In genomic region chr1:230825804-230826160, GRCh38 we compare ENCODE assay signal across 13 cellular contexts. TPM values are rescaled to one million over a fixed set of nuclear protein-coding genes. Genes with fewer than 3 reads are reported as not detected.
A peak's percentile ranks its signal among the peaks of the same experiment; 100 is the strongest.
DNase-seq lines count a peak whose midpoint lies in the region; ATAC-seq and TF ChIP-seq lines count a peak whose summit lies in the region.
"Had no signal": no experiment of that assay in that cellular context is flagged by ENCODE, and none has a peak within 500 bp of the region (broad histone marks: within the 10 kb centered on the region; RNA-seq: fewer than 3 reads in every experiment).

No MANE protein-coding gene starts in this region.

- peaks cover under 1% of the 10 kb centered on the region for H3K9me3 Mint-ChIP-seq in neural progenitor cell

- ATAC-seq in GM19455 (IDR thresholded peaks at IDR 0.05; ENCODE audit: unreplicated experiment) = no peak

- no peak for TF ChIP-seq CTCF in breast epithelium (IDR thresholded peaks at IDR 0.05)
- no peak for TF ChIP-seq CTCF in mammary epithelial cell (conservative IDR thresholded peaks at IDR 0.05 in 1 of 2, IDR thresholded peaks at IDR 0.05 in 1 of 2; ENCODE audit: extremely low read depth in 1 of 2, insufficient read depth in 1 of 2, low read depth in 1 of 2, low read length in 2 of 2)
- TF ChIP-seq CTCF in neural progenitor cell (IDR thresholded peaks at IDR 0.05) = no peak
- TF ChIP-seq CTCF in ovary (IDR thresholded peaks at IDR 0.05) = no peak

- H3K36me3 ChIP-seq in breast epithelium (no peaks in the 10 kb centered on the region), mammary epithelial cell (ENCODE audit: insufficient read depth, low read length) (no peaks in the 10 kb centered on the region), neural progenitor cell (no peaks in the 10 kb centered on the region), ovary (no peaks in the 10 kb centered on the region)
- H3K36me3 ChIP-seq: Peyer's patch had no signal

- 83% methylated on average over 3 of the region's 3 CpGs for WGBS in mammary epithelial cell (ENCODE audit: low coverage, missing lambda C conversion rate)
- 67 to 83% (median 78%) methylated on average over 3 of the region's 3 CpGs for WGBS in ovary, 3 donors

- CTCF ChIA-PET in mammary epithelial cell (lab: Charles Lee; ENCODE audit: low non-redundant PET) = no interaction called here

- no peaks in the 10 kb centered on the region for H3K9me3 ChIP-seq in breast epithelium
- no peaks in the 10 kb centered on the region for H3K9me3 ChIP-seq in mammary epithelial cell (replicated peaks; ENCODE audit: insufficient read depth, low read length)
- no peaks in the 10 kb centered on the region for H3K9me3 ChIP-seq in neural progenitor cell (ENCODE audit: low read depth)
- H3K9me3 ChIP-seq in ovary = no peaks in the 10 kb centered on the region
- H3K9me3 ChIP-seq: Peyer's patch, testis had no signal

- H3K4me3 ChIP-seq in breast epithelium (no peak overlapping the region), mammary epithelial cell (replicated peaks in 1 of 3; ENCODE audit: insufficient read depth in 1 of 3, low read depth in 2 of 3, low read length in 3 of 3) (no peak overlapping the region), neural progenitor cell (no peak overlapping the region), ovary (no peak overlapping the region)
- H3K4me3 ChIP-seq: Peyer's patch, testis had no signal

- H3K27me3 ChIP-seq in breast epithelium = no peaks in the 10 kb centered on the region
- no peaks in the 10 kb centered on the region for H3K27me3 ChIP-seq in mammary epithelial cell (ENCODE audit: insufficient read depth, low read length)
- H3K27me3 ChIP-seq in neural progenitor cell = no peaks in the 10 kb centered on the region
- no peaks in the 10 kb centered on the region for H3K27me3 ChIP-seq in ovary
- H3K27me3 ChIP-seq: Peyer's patch, testis had no signal

- H2AFZ ChIP-seq in mammary epithelial cell (ENCODE audit: low read depth, low read length) (no peak overlapping the region), neural progenitor cell (replicated peaks) (no peak overlapping the region)

- H3K9ac ChIP-seq in mammary epithelial cell (ENCODE audit: insufficient read depth, low read length) (no peak overlapping the region), neural progenitor cell (no peak overlapping the region)

- intact Hi-C loops in breast epithelium (cut with DNase I; ENCODE audit: low total_unique reads) = no loop called here
- intact Hi-C loops in mammary epithelial cell (cut with micrococcal nuclease) = no loop called here
- intact Hi-C loops in ovary (cut with DNase I) = no loop called here

- dilution Hi-C loops in mammary epithelial cell (cut with HindIII; ENCODE audit: low sequenced_read_pairs) = no loop called here

- no TSS peak for BruUV-seq in mammary epithelial cell (replicated peaks; lab: Mats Ljungman, UMichigan)

- H3K79me2 ChIP-seq in mammary epithelial cell (ENCODE audit: insufficient read depth, low read length) = no peaks in the 10 kb centered on the region
- H3K79me2 ChIP-seq in neural progenitor cell (ENCODE audit: low read depth) = no peaks in the 10 kb centered on the region

- in situ Hi-C loops in mammary epithelial cell (cut with MboI; ENCODE audit: low sequenced_read_pairs in 2 of 2) (no loop called here), KBM-7 (cut with MboI; ENCODE audit: low pct_unique_long_range_greater_than_20kb, low sequenced_read_pairs) (no loop called here)

- DNase-seq in breast epithelium (ENCODE audit: low spot score in 2 of 2) = no peak
- DNase-seq in mammary epithelial cell = no peak
- DNase-seq in fibroblast of peridontal ligament (ENCODE audit: extremely low read depth) = peak; percentile 75
- DNase-seq in neural progenitor cell (ENCODE audit: low spot score) = no peak
- no peak for DNase-seq in HUDEP-2 (lab: John Stamatoyannopoulos, UW; ENCODE audit: unreplicated experiment in 76 of 76)
- DNase-seq in ovary = no peak
- no peak for DNase-seq in KBM-7
- DNase-seq: activated naive CD4-positive, alpha-beta T cell treated with anti-CD3 and anti-CD28 coated beads, Interleukin-2, amount 50 U/mL, for 16 hours; NCI-H2227 treated with DMSO at 0.1 percent for 48 hours; Peyer's patch; T-helper 9 cell; testis had no signal

- H3K27ac ChIP-seq in breast epithelium (peak overlapping the region; percentile 90 to 91), mammary epithelial cell (ENCODE audit: insufficient read depth, low read depth, low read length) (no peak overlapping the region), neural progenitor cell (no peak overlapping the region), ovary (no peak overlapping the region)

- H3K36me3 Mint-ChIP-seq in neural progenitor cell = no peaks in the 10 kb centered on the region

- H3K27me3 Mint-ChIP-seq in neural progenitor cell (ENCODE audit: insufficient read depth, low read depth) = peaks cover 2% of the 10 kb centered on the region

- H3K4me1 ChIP-seq in breast epithelium (peaks cover 8 to 12% of the 10 kb centered on the region in 2 donors), mammary epithelial cell (ENCODE audit: insufficient read depth, low read length) (peaks cover 10% of the 10 kb centered on the region), neural progenitor cell (peaks cover 15% of the 10 kb centered on the region), ovary (ENCODE audit: insufficient read depth) (peaks cover 19% of the 10 kb centered on the region)

- H3K4me2 ChIP-seq in mammary epithelial cell (ENCODE audit: insufficient read depth, low read depth, low read length) (no peak overlapping the region), neural progenitor cell (no peak overlapping the region)

- peak overlapping the region; percentile 60 for H3K27ac Mint-ChIP-seq in neural progenitor cell

- TF ChIP-seq EP300 in ovary (IDR thresholded peaks at IDR 0.05) = no peak

- peaks cover 7% of the 10 kb centered on the region for H3F3A ChIP-seq in neural progenitor cell (ENCODE audit: low read depth)

- TF ChIP-seq POLR2A in breast epithelium (IDR thresholded peaks at IDR 0.05) (no peak), ovary (IDR thresholded peaks at IDR 0.05) (no peak)

- H3K4me3 Mint-ChIP-seq in neural progenitor cell = no peak overlapping the region

- no peaks in the 10 kb centered on the region for H4K20me1 ChIP-seq in mammary epithelial cell (ENCODE audit: insufficient read depth, low read length)
- H4K20me1 ChIP-seq in neural progenitor cell (ENCODE audit: low read depth) = no peaks in the 10 kb centered on the region

- peaks cover 28% of the 10 kb centered on the region for H3K4me1 Mint-ChIP-seq in neural progenitor cell

RNA-seq across cellular contexts. Expression of gene C1orf198, which starts 42.5 kb away (rescaled TPM):
- total RNA-seq in breast epithelium (100 to 1,000 TPM in 2 of 3 donors, 10 to 100 TPM in 1; 63.6 to 138 (median 124) TPM), mammary epithelial cell (10 to 100 TPM in 1 of 2 donors, 1 to 10 TPM in 1; 8.8 to 25.7 TPM), neural progenitor cell (ENCODE audit: low replicate concordance) (48.5 and 66.7 TPM in 2 replicates), ovary (10 to 100 TPM; 36.7 to 60.8 (median 43.4) TPM)
- polyA plus RNA-seq in mammary epithelial cell (6.7 TPM), ovary (10 to 100 TPM; 34.0 to 58.3 TPM)
- 21.9 TPM for polyA minus RNA-seq in mammary epithelial cell

Comparison
In these comparisons a context has a peak if more than half of its experiments do, and no peak if none do; other contexts are left out.
1. H3K27ac ChIP-seq: peak in breast epithelium (2 of 2); none in mammary epithelial cell (single experiment), neural progenitor cell (single experiment) and ovary (0 of 2).